ENCODE assay signal across 32 cellular contexts in genomic region chr11:10895285-10895684, GRCh38.
"Had no signal": no experiment of that assay in that cellular context is flagged by ENCODE, and none has a peak within 500 bp of the region (broad histone marks: within the 10 kb centered on the region; RNA-seq: fewer than 3 reads in every experiment).

No MANE protein-coding gene starts in this region.

- H3K4me3 Mint-ChIP-seq: activated CD4-positive, alpha-beta memory T cell treated with anti-CD3 and anti-CD28 coated beads for 36 hours; activated naive CD4-positive, alpha-beta T cell treated with anti-CD3 and anti-CD28 coated beads, Interleukin-2, amount 10 ng/mL, durations not matched to agents 7 days and 5 days; activated naive CD8-positive, alpha-beta T cell treated with anti-CD3 and anti-CD28 coated beads, Interleukin-2, amount 10 ng/mL, durations not matched to agents 7 days and 5 days; activated T-helper 1 cell treated with anti-CD3 and anti-CD28 coated beads, Interleukin-12 subunit alpha, Interleukin-12 subunit beta, Interleukin-2, Interleukin-4 antibody, amounts not matched to agents 30 ng/mL and 10 ng/mL and 1 ng/mL, durations not matched to agents 14 hours and 24 hours and 36 hours; brain; effector memory CD8-positive, alpha-beta T cell; mesothelial cell of epicardium; naive B cell; nephron progenitor cell; T-helper 17 cell had no signal

- H3K27ac ChIP-seq: cardiac muscle cell, neutrophil, spleen, testis, WERI-Rb-1 had no signal

- DNase-seq: activated CD4-positive, alpha-beta memory T cell treated with anti-CD3 and anti-CD28 coated beads for 36 hours; activated CD4-positive, alpha-beta T cell treated with anti-CD3 and anti-CD28 coated beads for 48 hours; activated CD8-positive, alpha-beta memory T cell treated with anti-CD3 and anti-CD28 coated beads, Interleukin-2, amount 50 U/mL, for 4 hours; activated effector memory CD4-positive, alpha-beta T cell treated with anti-CD3 and anti-CD28 coated beads, Interleukin-2, amount 50 U/mL, for 16 hours; activated naive CD4-positive, alpha-beta T cell treated with anti-CD3 and anti-CD28 coated beads, Interleukin-2, amount 10 ng/mL, durations not matched to agents 7 days and 5 days; activated naive CD8-positive, alpha-beta T cell treated with anti-CD3 and anti-CD28 coated beads, Interleukin-2, amount 10 ng/mL, durations not matched to agents 7 days and 5 days; activated T-cell treated with anti-CD3 and anti-CD28 coated beads, Interleukin-2, amount 50 U/mL, for 1 hour; effector memory CD8-positive, alpha-beta T cell; erythroblast; foreskin melanocyte; glutamatergic neuron; islet precursor cell; left ventricle myocardium superior; naive B cell; nephron progenitor cell; spleen; stimulated activated naive CD4-positive, alpha-beta T cell; T-helper 17 cell; T1000; testis; transverse colon; WERI-Rb-1 had no signal

- H3K27ac Mint-ChIP-seq: activated CD4-positive, alpha-beta memory T cell treated with anti-CD3 and anti-CD28 coated beads for 36 hours; activated naive CD4-positive, alpha-beta T cell treated with anti-CD3 and anti-CD28 coated beads, Interleukin-2, amount 10 ng/mL, durations not matched to agents 7 days and 5 days; activated naive CD8-positive, alpha-beta T cell treated with anti-CD3 and anti-CD28 coated beads, Interleukin-2, amount 10 ng/mL, durations not matched to agents 7 days and 5 days; activated T-helper 1 cell treated with anti-CD3 and anti-CD28 coated beads, Interleukin-12 subunit alpha, Interleukin-12 subunit beta, Interleukin-2, Interleukin-4 antibody, amounts not matched to agents 30 ng/mL and 10 ng/mL and 1 ng/mL, durations not matched to agents 14 hours and 24 hours and 36 hours; nephron progenitor cell; progenitor cell of endocrine pancreas; T-helper 17 cell had no signal

- H3K9me3 ChIP-seq: ascending aorta, neutrophil, testis, transverse colon had no signal

- H3K9me3 Mint-ChIP-seq: activated naive CD4-positive, alpha-beta T cell treated with anti-CD3 and anti-CD28 coated beads, Interleukin-2, amount 10 ng/mL, durations not matched to agents 7 days and 5 days; effector memory CD8-positive, alpha-beta T cell had no signal

- ATAC-seq: activated CD4-positive, CD25-positive, alpha-beta regulatory T cell treated with anti-CD3 and anti-CD28 coated beads, Interleukin-2, amount 50 U/mL, for 24 hours; effector memory CD8-positive, alpha-beta T cell; left ventricle myocardium superior; T-helper 17 cell had no signal

- H3K36me3 ChIP-seq: ascending aorta, cardiac muscle cell, neutrophil, spleen, transverse colon, WERI-Rb-1 had no signal

- H3K4me1 Mint-ChIP-seq: activated naive CD4-positive, alpha-beta T cell treated with anti-CD3 and anti-CD28 coated beads, Interleukin-2, amount 10 ng/mL, durations not matched to agents 7 days and 5 days; T-helper 17 cell had no signal

- H3K27me3 Mint-ChIP-seq: activated CD4-positive, alpha-beta memory T cell treated with anti-CD3 and anti-CD28 coated beads for 36 hours; progenitor cell of endocrine pancreas; T-helper 17 cell had no signal

- H3K27me3 ChIP-seq: ascending aorta, cardiac muscle cell, neutrophil, spleen, testis, transverse colon had no signal

- H3K4me3 ChIP-seq: ascending aorta, cardiac muscle cell, coronary artery, spleen, testis, transverse colon had no signal

- H3K36me3 Mint-ChIP-seq: activated CD4-positive, alpha-beta memory T cell treated with anti-CD3 and anti-CD28 coated beads for 36 hours; activated naive CD4-positive, alpha-beta T cell treated with anti-CD3 and anti-CD28 coated beads, Interleukin-2, amount 10 ng/mL, durations not matched to agents 7 days and 5 days; activated naive CD8-positive, alpha-beta T cell treated with anti-CD3 and anti-CD28 coated beads, Interleukin-2, amount 10 ng/mL, durations not matched to agents 7 days and 5 days; brain had no signal

- FAIRE-seq: urothelium cell line had no signal
